ENCODE assay signal across 1 cellular context in the genomic region with DNA sequence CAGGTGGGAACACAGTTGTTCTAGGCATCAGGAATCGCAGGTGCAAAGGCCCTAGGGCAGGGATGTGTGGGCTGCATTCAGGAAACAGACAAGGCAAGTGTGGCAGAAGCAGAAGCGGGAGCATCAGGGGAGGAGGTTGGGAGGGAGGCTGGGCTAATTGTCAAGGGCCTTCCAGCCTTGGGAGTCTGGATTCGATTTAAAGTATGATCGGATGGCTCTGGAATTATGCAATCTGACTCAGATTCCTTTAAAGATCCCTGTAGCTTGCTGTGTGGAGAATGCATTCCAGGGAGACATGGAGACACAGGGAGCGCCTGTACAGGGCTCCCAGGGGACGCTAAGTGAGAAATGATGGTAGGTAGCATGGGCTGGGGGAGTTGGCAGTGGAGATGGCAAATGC.
TF ChIP-seq lines count a peak whose summit lies in the region.

No MANE protein-coding gene starts in this region.

TF ChIP-seq in IMR-90, 13 proteins besides CTCF, POLR2A, EP300 and RAD21 (continued from another document):
- TF ChIP-seq ELK1 (IDR thresholded peaks at IDR 0.05; ENCODE audit: borderline replicate concordance, low read depth, low read length), result no peak
